8 cellular contexts compared by ENCODE assay signal in the genomic region with DNA sequence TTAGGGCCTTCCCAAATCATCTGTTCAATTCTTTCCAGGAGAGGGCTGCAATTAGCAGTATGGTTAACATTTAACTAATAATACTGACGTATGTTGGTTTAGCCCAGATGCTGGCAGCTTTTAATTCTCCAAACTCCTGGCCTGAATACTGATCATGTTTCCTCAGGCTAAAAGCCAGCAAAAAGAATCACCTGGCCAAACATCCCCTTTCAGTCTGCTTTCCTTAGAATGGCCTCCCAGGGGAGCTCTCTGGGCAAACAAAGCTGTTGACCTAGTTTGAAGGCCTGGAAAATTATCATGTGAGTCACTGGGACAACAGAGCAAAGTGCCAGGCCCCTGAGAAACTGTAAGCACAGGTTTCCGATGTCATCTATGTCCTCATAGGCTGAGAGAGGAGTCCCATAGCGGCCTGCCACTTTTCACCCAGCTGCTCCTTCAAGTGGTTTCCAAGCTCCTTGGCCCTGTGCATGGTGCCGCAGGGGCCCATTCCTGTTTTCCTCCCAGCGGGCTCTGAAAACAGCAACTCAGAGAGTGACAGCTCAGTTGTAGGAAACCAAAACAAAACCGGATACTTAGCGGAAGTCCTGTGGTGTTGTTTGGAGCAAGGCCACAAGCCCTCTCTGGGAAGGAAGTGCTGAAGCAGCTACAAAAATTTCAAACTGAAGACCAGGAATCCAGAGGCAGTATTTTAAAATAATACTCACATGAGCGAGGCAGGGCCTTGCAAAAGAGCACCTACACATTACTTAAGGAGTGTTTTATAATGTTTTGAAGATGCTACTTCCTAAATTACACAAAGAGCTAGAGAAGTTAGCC. TPM values are rescaled to one million over a fixed set of nuclear protein-coding genes. Genes with fewer than 3 reads are reported as not detected.
DNase-seq lines count a peak whose midpoint lies in the region; ATAC-seq, FAIRE-seq and TF ChIP-seq lines count a peak whose summit lies in the region.

No MANE protein-coding gene starts in this region.

- DNase-seq in COR-L47 (lab: John Stamatoyannopoulos, UW) (peak; percentile 98), HT-29 (ENCODE audit: low spot score) (peak; percentile 99), NOMO-1 treated with DMSO at 0.1 percent for 48 hours (lab: John Stamatoyannopoulos, UW; ENCODE audit: unreplicated experiment) (peak; percentile 76), activated T-cell treated with anti-CD3 and anti-CD28 coated beads for 1 hour (ENCODE audit: low read depth) (peak; percentile 33), endothelial cell of umbilical vein (ENCODE audit: low read depth, low spot score) (peak; percentile 99), mesenchymal stem cell (peak; percentile 98)
- peak; percentile 26 to 28 for DNase-seq in stimulated activated CD8-positive, alpha-beta memory T cell treated with anti-CD3 and anti-CD28 coated beads, Interleukin-15, amount 100 ng/mL, for 4 hours (ENCODE audit: low read depth in 2 of 2)

- H3K9me3 ChIP-seq in endothelial cell of umbilical vein (replicated peaks; ENCODE audit: control insufficient read depth, insufficient read depth, low read length) (no peaks in the 10 kb centered on the region), mesenchymal stem cell (ENCODE audit: control insufficient read depth, low read length) (no peaks in the 10 kb centered on the region)

- TSS peak; percentile 25 for BruUV-seq in endothelial cell of umbilical vein (replicated peaks; lab: Mats Ljungman, UMichigan)

- H3K9ac ChIP-seq in endothelial cell of umbilical vein (replicated peaks; ENCODE audit: extremely low read depth, insufficient read depth, low read length) (peak overlapping the region; percentile 73), mesenchymal stem cell (ENCODE audit: low read length) (peak overlapping the region; percentile 71)

- peak overlapping the region; percentile 3 for H2AFZ ChIP-seq in endothelial cell of umbilical vein (ENCODE audit: low read depth, low read length)
- peak overlapping the region; percentile 30 for H2AFZ ChIP-seq in mesenchymal stem cell (ENCODE audit: low read depth, low read length)

- 10% methylated on average over 8 of the region's 8 CpGs for WGBS in mesenchymal stem cell

- H3K27ac ChIP-seq in endothelial cell of umbilical vein (ENCODE audit: insufficient read depth, low read depth, low read length) (peak overlapping the region; percentile 63), mesenchymal stem cell (ENCODE audit: low read length, poor library complexity, severe bottlenecking) (peak overlapping the region; percentile 97)

- H3K27me3 ChIP-seq in endothelial cell of umbilical vein (ENCODE audit: control insufficient read depth in 2 of 2, insufficient read depth in 2 of 2, low read length in 2 of 2) (no peaks in the 10 kb centered on the region), mesenchymal stem cell (ENCODE audit: control insufficient read depth in 1 of 2, insufficient read depth in 1 of 2, low read length in 2 of 2) (no peaks in the 10 kb centered on the region)

- H3K9me1 ChIP-seq in endothelial cell of umbilical vein (replicated peaks; ENCODE audit: control insufficient read depth, extremely low read depth, insufficient read depth, low read length): no peaks in the 10 kb centered on the region

- TF ChIP-seq CTCF in endothelial cell of umbilical vein (IDR thresholded peaks at IDR 0.05; ENCODE audit: extremely low read depth in 1 of 2, insufficient read depth in 1 of 2, low read depth in 1 of 2, low read length in 2 of 2): peak; percentile 15 to 26

- H3K79me2 ChIP-seq in endothelial cell of umbilical vein (ENCODE audit: control insufficient read depth, insufficient read depth, low read length): no peaks in the 10 kb centered on the region

- peak overlapping the region; percentile 62 to 74 for H3K18ac ChIP-seq in mesenchymal stem cell (ENCODE audit: low read depth in 1 of 2, low read length in 2 of 2)

- H2BK12ac ChIP-seq in mesenchymal stem cell (ENCODE audit: low read length in 2 of 2): peak overlapping the region; percentile 49 to 52

- dilution Hi-C loops in endothelial cell of umbilical vein (cut with MboI; ENCODE audit: extremely low pct_ligation_motif_present, low sequenced_read_pairs): no loop called here

- H3K79me1 ChIP-seq in mesenchymal stem cell (replicated peaks; ENCODE audit: low read length, poor library complexity, severe bottlenecking): no peaks in the 10 kb centered on the region

- no peak overlapping the region for H2AK5ac ChIP-seq in mesenchymal stem cell (ENCODE audit: low read length, severe bottlenecking)

- ATAC-seq in GM18502 (IDR thresholded peaks at IDR 0.05; ENCODE audit: poor library complexity, unreplicated experiment): no peak

- H4K91ac ChIP-seq in mesenchymal stem cell (ENCODE audit: low read length): peak overlapping the region; percentile 54

- H3K4ac ChIP-seq in mesenchymal stem cell (ENCODE audit: low read depth in 1 of 2, low read length in 2 of 2): peak overlapping the region in 1 of 2 experiments; percentile 13

- no peaks in the 10 kb centered on the region for H3K36me3 ChIP-seq in endothelial cell of umbilical vein (ENCODE audit: control insufficient read depth in 2 of 2, extremely low read depth in 1 of 2, insufficient read depth in 2 of 2, low read length in 2 of 2)
- no peaks in the 10 kb centered on the region for H3K36me3 ChIP-seq in mesenchymal stem cell (ENCODE audit: control insufficient read depth in 1 of 2, insufficient read depth in 2 of 2, low read depth in 1 of 2, low read length in 2 of 2)

- H2BK15ac ChIP-seq in mesenchymal stem cell (ENCODE audit: low read depth, poor library complexity, severe bottlenecking): no peak overlapping the region

- peak overlapping the region; percentile 82 for H4K8ac ChIP-seq in mesenchymal stem cell (ENCODE audit: low read length)

- H3K4me2 ChIP-seq in endothelial cell of umbilical vein (ENCODE audit: insufficient read depth, low read length): peak overlapping the region; percentile 81
- peak overlapping the region; percentile 39 for H3K4me2 ChIP-seq in mesenchymal stem cell (ENCODE audit: low read length, poor library complexity, severe bottlenecking)

- CTCF ChIA-PET in endothelial cell of umbilical vein (lab: Charles Lee): interaction anchor here (0.7 to 2.5 kb wide), 23 partner anchors 9 to 666 kb away, joined by 3 to 26 read pairs (median 4); partner anchors contain the start of genes DENND4A and RAB11A

- no peak for TF ChIP-seq POLR2A in endothelial cell of umbilical vein (IDR thresholded peaks at IDR 0.05; ENCODE audit: low read depth, low read length)

- POLR2A ChIA-PET in endothelial cell of umbilical vein (lab: Charles Lee): interaction anchor here (1.0 to 1.4 kb wide), 4 partner anchors 8 to 41 kb away, joined by 4 to 9 read pairs (median 5); partner anchors contain the start of genes DENND4A and RAB11A

- intact Hi-C loops in endothelial cell of umbilical vein (cut with micrococcal nuclease): loop anchor here (1.0 to 2.0 kb wide), 5 partner anchors 9 to 40 kb away; partner anchors contain the start of genes DENND4A and RAB11A

- peak; percentile 97 for FAIRE-seq in endothelial cell of umbilical vein (lab: Jason Lieb, UNC)

- no peak overlapping the region for H3K23ac ChIP-seq in mesenchymal stem cell (ENCODE audit: low read length in 2 of 2)

- no peaks in the 10 kb centered on the region for H4K20me1 ChIP-seq in endothelial cell of umbilical vein (replicated peaks; ENCODE audit: control insufficient read depth, extremely low read depth, insufficient read depth, low read length)

- peaks cover 31% of the 10 kb centered on the region for H3K4me1 ChIP-seq in endothelial cell of umbilical vein (ENCODE audit: control insufficient read depth, extremely low read depth, insufficient read depth, low read length)
- peaks cover 12% of the 10 kb centered on the region for H3K4me1 ChIP-seq in mesenchymal stem cell (ENCODE audit: control insufficient read depth, insufficient read depth, low read depth, low read length)

- H2BK5ac ChIP-seq in mesenchymal stem cell (ENCODE audit: low read depth, low read length, poor library complexity, severe bottlenecking): peak overlapping the region; percentile 66

- H2BK120ac ChIP-seq in mesenchymal stem cell (ENCODE audit: low read depth, low read length): no peak overlapping the region

- peak overlapping the region in 1 of 3 experiments; percentile 20 for H3K4me3 ChIP-seq in endothelial cell of umbilical vein (replicated peaks in 1 of 3; ENCODE audit: insufficient read depth in 1 of 3, low read depth in 1 of 3, low read length in 3 of 3)
- peak overlapping the region in 1 of 2 experiments; percentile 61 for H3K4me3 ChIP-seq in mesenchymal stem cell (ENCODE audit: insufficient read depth in 1 of 2, low read depth in 1 of 2, low read length in 2 of 2)

- H3K14ac ChIP-seq in mesenchymal stem cell (ENCODE audit: low read length in 2 of 2): no peak overlapping the region

TF ChIP-seq in endothelial cell of umbilical vein, 7 proteins besides CTCF, POLR2A, EP300 and RAD21 (continues in another document):
- peak; percentile 73 for TF ChIP-seq POLR2AphosphoS5 (IDR thresholded peaks at IDR 0.05; ENCODE audit: insufficient read depth, low read depth, low read length)
- peak; percentile 52 for TF ChIP-seq JUN (IDR thresholded peaks at IDR 0.05; ENCODE audit: borderline replicate concordance, insufficient read depth, insufficient read length, low read depth)

RNA-seq across cellular contexts. Expression of gene RAB11A, which starts 36.5 kb away (rescaled TPM):
- total RNA-seq in HT-29 (2014; rRNA removed; shearing (Covaris generic)): 233 and 329 TPM in 2 replicates
- total RNA-seq in endothelial cell of umbilical vein: 250 and 257 TPM in 2 replicates
- polyA plus RNA-seq in endothelial cell of umbilical vein: 187 and 239 TPM in 2 replicates
- 442 and 454 TPM in 2 replicates for polyA plus RNA-seq in endothelial cell of umbilical vein (2011; cell fraction: cytosol; rRNA removed)
- 173 and 186 TPM in 2 replicates for polyA plus RNA-seq in endothelial cell of umbilical vein (2011; cell fraction: nucleus; rRNA removed)
- 369 and 484 TPM in 2 replicates for polyA plus RNA-seq in endothelial cell of umbilical vein (2012)
- 125 and 152 TPM in 2 replicates for polyA minus RNA-seq in endothelial cell of umbilical vein
- 64.0 TPM for polyA minus RNA-seq in endothelial cell of umbilical vein (2011; cell fraction: cytosol; rRNA and poly(A)+ RNA removed)
- polyA minus RNA-seq in endothelial cell of umbilical vein (2011; cell fraction: nucleus; rRNA and poly(A)+ RNA removed): 31.3 and 45.1 TPM in 2 replicates
- polyA plus RNA-seq in mesenchymal stem cell (2013, experiment 1 of 2): 289 TPM
- 300 TPM for polyA plus RNA-seq in mesenchymal stem cell (2013, experiment 2 of 2)

RNA-seq across cellular contexts. Expression of gene DENND4A, which starts 40.7 kb away (rescaled TPM):
- 9.0 and 9.7 TPM in 2 replicates for total RNA-seq in HT-29 (2014; rRNA removed; shearing (Covaris generic))
- 22.2 and 25.2 TPM in 2 replicates for total RNA-seq in endothelial cell of umbilical vein
- polyA plus RNA-seq in endothelial cell of umbilical vein: 4.7 and 5.7 TPM in 2 replicates
- 5.7 and 6.2 TPM in 2 replicates for polyA plus RNA-seq in endothelial cell of umbilical vein (2011; cell fraction: cytosol; rRNA removed)
- polyA plus RNA-seq in endothelial cell of umbilical vein (2011; cell fraction: nucleus; rRNA removed): 16.9 and 18.2 TPM in 2 replicates
- 12.7 and 15.3 TPM in 2 replicates for polyA plus RNA-seq in endothelial cell of umbilical vein (2012)
- polyA minus RNA-seq in endothelial cell of umbilical vein: 39.9 and 47.8 TPM in 2 replicates
- 16.8 TPM for polyA minus RNA-seq in endothelial cell of umbilical vein (2011; cell fraction: cytosol; rRNA and poly(A)+ RNA removed)
- 84.6 and 116 TPM in 2 replicates for polyA minus RNA-seq in endothelial cell of umbilical vein (2011; cell fraction: nucleus; rRNA and poly(A)+ RNA removed)
- 8.3 TPM for polyA plus RNA-seq in mesenchymal stem cell (2013, experiment 1 of 2)
- 8.4 TPM for polyA plus RNA-seq in mesenchymal stem cell (2013, experiment 2 of 2)

Comparison
In these comparisons a context has a peak if more than half of its experiments do, and no peak if none do; other contexts are left out.
1. DNase-seq: peak in every context shown above with its lines; median percentile 99 in HT-29; 99 in endothelial cell of umbilical vein; 98 in COR-L47; 98 in mesenchymal stem cell; 76 in NOMO-1 treated with DMSO at 0.1 percent for 48 hours; 33 in activated T-cell treated with anti-CD3 and anti-CD28 coated beads for 1 hour; 27 in stimulated activated CD8-positive, alpha-beta memory T cell treated with anti-CD3 and anti-CD28 coated beads, Interleukin-15, amount 100 ng/mL, for 4 hours.